ENCODE assay signal across 15 cellular contexts in the genomic region with DNA sequence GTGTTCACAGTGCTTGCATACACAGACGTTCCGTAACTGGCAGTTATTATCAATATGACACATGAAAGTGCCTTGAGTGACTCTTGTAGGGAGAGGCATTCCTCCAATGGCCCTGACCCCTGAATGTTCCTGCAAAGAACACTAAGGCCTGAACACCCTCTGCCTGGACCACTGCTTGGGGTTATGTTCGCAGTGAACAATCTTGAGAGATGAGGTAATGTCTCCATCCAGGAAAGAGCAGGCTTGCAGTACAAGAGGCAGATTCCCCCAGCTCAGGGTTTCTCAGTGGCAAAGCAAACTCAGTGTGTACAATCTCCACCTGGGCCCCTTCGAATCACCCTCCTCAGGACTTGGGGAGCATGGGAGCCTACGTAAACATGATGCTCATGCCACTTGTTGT.
DNase-seq lines count a peak whose midpoint lies in the region; ATAC-seq and TF ChIP-seq lines count a peak whose summit lies in the region.
"Had no signal": no experiment of that assay in that cellular context is flagged by ENCODE, and none has a peak within 500 bp of the region (broad histone marks: within the 10 kb centered on the region; RNA-seq: fewer than 3 reads in every experiment).

No MANE protein-coding gene starts in this region.

- no peaks in the 10 kb centered on the region for H3K4me1 ChIP-seq in psoas muscle
- no peaks in the 10 kb centered on the region for H3K4me1 ChIP-seq in CD8-positive, alpha-beta T cell (ENCODE audit: insufficient read depth, low read length)

- POLR2A ChIA-PET in CD8-positive, alpha-beta T cell (lab: Charles Lee), result no interaction called here

- no peak overlapping the region for H3K4me3 Mint-ChIP-seq in CD8-positive, alpha-beta T cell
- H3K4me3 Mint-ChIP-seq: activated B cell treated with CpG ODN at 0.5 μM for 24 hours; activated naive CD8-positive, alpha-beta T cell; dendritic cell treated with granulocyte-macrophage colony-stimulating factor and Interleukin-4, amounts not matched to agents 40 ng/mL and 50 ng/mL, for 4 days; naive thymus-derived CD4-positive, alpha-beta T cell had no signal

- no peaks in the 10 kb centered on the region for H3K27me3 Mint-ChIP-seq in CD8-positive, alpha-beta T cell (ENCODE audit: low read depth)
- H3K27me3 Mint-ChIP-seq: activated B cell treated with CpG ODN at 0.5 μM for 24 hours; activated naive CD8-positive, alpha-beta T cell; dendritic cell treated with granulocyte-macrophage colony-stimulating factor and Interleukin-4, amounts not matched to agents 40 ng/mL and 50 ng/mL, for 4 days; naive thymus-derived CD4-positive, alpha-beta T cell had no signal

- no peaks in the 10 kb centered on the region for H3K36me3 Mint-ChIP-seq in CD8-positive, alpha-beta T cell
- H3K36me3 Mint-ChIP-seq: activated naive CD8-positive, alpha-beta T cell; naive thymus-derived CD4-positive, alpha-beta T cell had no signal

- H3K4me3 ChIP-seq in choroid plexus epithelial cell (ENCODE audit: low read depth, low read length) (no peak overlapping the region), psoas muscle (no peak overlapping the region)
- no peak overlapping the region for H3K4me3 ChIP-seq in CD8-positive, alpha-beta T cell (ENCODE audit: low read depth, low read length)
- H3K4me3 ChIP-seq: SK-N-MC had no signal

- intact Hi-C loops in psoas muscle (cut with DNase I), result no loop called here
- intact Hi-C loops in CD8-positive, alpha-beta T cell (cut with DNase I, micrococcal nuclease), result no loop called here

- WGBS in psoas muscle, 3 donors, result 40 to 78% (median 66%) methylated on average over 5 of the region's 5 CpGs

- DNase-seq in ELF-1 (ENCODE audit: low read depth, low spot score) (peak; percentile 10), choroid plexus epithelial cell (ENCODE audit: low read depth) (peak; percentile 92), kidney tubule cell (ENCODE audit: low spot score) (peak; percentile 58), psoas muscle (no peak), NAMALWA (ENCODE audit: low spot score) (no peak), LoVo (ENCODE audit: low spot score) (no peak)
- DNase-seq in CD8-positive, alpha-beta T cell, result no peak
- DNase-seq: activated B cell treated with CpG ODN at 0.5 μM for 24 hours; DMS153; naive thymus-derived CD4-positive, alpha-beta T cell; NCI-H2171 had no signal

- H3K9me3 Mint-ChIP-seq in CD8-positive, alpha-beta T cell, result no peaks in the 10 kb centered on the region
- H3K9me3 Mint-ChIP-seq: activated B cell treated with CpG ODN at 0.5 μM for 24 hours had no signal

- no peak overlapping the region for H3K27ac Mint-ChIP-seq in CD8-positive, alpha-beta T cell
- H3K27ac Mint-ChIP-seq: activated B cell treated with CpG ODN at 0.5 μM for 24 hours; activated naive CD8-positive, alpha-beta T cell; dendritic cell treated with granulocyte-macrophage colony-stimulating factor and Interleukin-4, amounts not matched to agents 40 ng/mL and 50 ng/mL, for 4 days; naive thymus-derived CD4-positive, alpha-beta T cell had no signal

- no peak overlapping the region for H3K27ac ChIP-seq in psoas muscle
- no peak overlapping the region for H3K27ac ChIP-seq in CD8-positive, alpha-beta T cell (ENCODE audit: low read depth, low read length)
- H3K27ac ChIP-seq: SK-N-MC had no signal

- CTCF ChIA-PET in CD8-positive, alpha-beta T cell (lab: Charles Lee), result no interaction called here

- no peak for TF ChIP-seq CTCF in choroid plexus epithelial cell (conservative IDR thresholded peaks at IDR 0.05; ENCODE audit: low read depth, low read length)
- TF ChIP-seq CTCF in psoas muscle (IDR thresholded peaks at IDR 0.05), result no peak
- no peak for TF ChIP-seq CTCF in CD8-positive, alpha-beta T cell (IDR thresholded peaks at IDR 0.05)

- ATAC-seq in psoas muscle, result peak; percentile 59 to 90 (median 77)
- ATAC-seq in CD8-positive, alpha-beta T cell, result no peak
- ATAC-seq in HG02970 (IDR thresholded peaks at IDR 0.05; ENCODE audit: low FRiP score, unreplicated experiment), result no peak
- ATAC-seq: naive thymus-derived CD4-positive, alpha-beta T cell had no signal

- no peaks in the 10 kb centered on the region for H3K9me3 ChIP-seq in psoas muscle
- no peaks in the 10 kb centered on the region for H3K9me3 ChIP-seq in CD8-positive, alpha-beta T cell (ENCODE audit: low read length)

- H3K36me3 ChIP-seq in psoas muscle (ENCODE audit: insufficient read depth in 1 of 2, low read depth in 1 of 2), result no peaks in the 10 kb centered on the region
- H3K36me3 ChIP-seq in CD8-positive, alpha-beta T cell (ENCODE audit: insufficient read depth, low read length), result no peaks in the 10 kb centered on the region

- H3K27me3 ChIP-seq in psoas muscle (ENCODE audit: insufficient read depth in 3 of 3, low read length in 2 of 3), result no peaks in the 10 kb centered on the region
- H3K27me3 ChIP-seq in CD8-positive, alpha-beta T cell (ENCODE audit: insufficient read depth, low read length), result no peaks in the 10 kb centered on the region

- no peaks in the 10 kb centered on the region for H3K4me1 Mint-ChIP-seq in CD8-positive, alpha-beta T cell (ENCODE audit: low read depth)
- H3K4me1 Mint-ChIP-seq: activated B cell treated with CpG ODN at 0.5 μM for 24 hours; naive thymus-derived CD4-positive, alpha-beta T cell had no signal

Comparison
In these comparisons a context has a peak if more than half of its experiments do, and no peak if none do; other contexts are left out.
1. DNase-seq: peak in ELF-1 (single experiment), choroid plexus epithelial cell (single experiment) and kidney tubule cell (single experiment); none in psoas muscle (0 of 2), CD8-positive, alpha-beta T cell (0 of 7), NAMALWA (single experiment) and LoVo (single experiment).
2. ATAC-seq: peak in psoas muscle (4 of 4); none in CD8-positive, alpha-beta T cell (single experiment) and HG02970 (single experiment).